20 cellular contexts compared by ENCODE assay signal in the genomic region with DNA sequence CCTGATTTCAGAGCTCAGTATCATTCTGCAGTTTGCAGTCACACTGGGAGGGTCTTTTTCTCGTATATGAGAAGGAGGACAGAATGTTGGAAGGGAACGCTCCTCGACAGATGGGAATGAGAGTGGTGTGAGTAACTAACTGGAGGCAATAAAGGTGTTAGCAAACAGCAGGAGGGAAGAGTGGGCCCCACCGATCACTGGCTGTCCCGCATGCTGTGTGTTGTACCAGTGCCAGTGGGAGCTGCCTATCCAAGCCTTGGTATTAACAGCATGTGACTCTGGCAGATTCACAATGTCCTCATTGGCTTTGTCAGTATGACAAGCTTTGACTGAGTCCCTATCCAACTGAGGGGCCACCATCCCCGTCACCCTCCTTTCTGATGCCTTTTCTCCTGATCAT.
DNase-seq lines count a peak whose midpoint lies in the region; ATAC-seq and TF ChIP-seq lines count a peak whose summit lies in the region.
"Had no signal": no experiment of that assay in that cellular context is flagged by ENCODE, and none has a peak within 500 bp of the region (broad histone marks: within the 10 kb centered on the region; RNA-seq: fewer than 3 reads in every experiment).

No MANE protein-coding gene starts in this region.

- DNase-seq in DMS 273 (lab: John Stamatoyannopoulos, UW; ENCODE audit: unreplicated experiment) (peak; percentile 77), dedifferentiated amniotic fluid mesenchymal stem cell (ENCODE audit: extremely low spot score) (peak; percentile 11), pons (ENCODE audit: low spot score) (peak; percentile 33), hepatic stellate cell (ENCODE audit: low spot score) (no peak), DMS79 (lab: John Stamatoyannopoulos, UW) (no peak), NCI-H446 (lab: John Stamatoyannopoulos, UW) (no peak)
- DNase-seq: activated CD4-positive, alpha-beta T cell treated with anti-CD3 and anti-CD28 coated beads, Interleukin-2, amount 50 U/mL, for 1 hour; CD4-positive, alpha-beta T cell; DMS53; esophagus squamous epithelium; gastrocnemius medialis; kidney; mesendoderm; natural killer cell; NCI-H1048; NCI-H187 treated with DMSO at 0.1 percent for 48 hours had no signal

- H3K27me3 ChIP-seq in OCI-LY3 (ENCODE audit: low read depth, low read length) = no peaks in the 10 kb centered on the region
- H3K27me3 ChIP-seq: esophagus squamous epithelium, gastrocnemius medialis had no signal

- H2AFZ ChIP-seq in OCI-LY3 (ENCODE audit: low read depth, low read length) = no peak overlapping the region
- H2AFZ ChIP-seq: parathyroid adenoma had no signal

- H3K79me2 ChIP-seq in OCI-LY3 (ENCODE audit: low read length) = no peaks in the 10 kb centered on the region
- H3K79me2 ChIP-seq: parathyroid adenoma had no signal

- no peak overlapping the region for H3K9ac ChIP-seq in OCI-LY3 (ENCODE audit: low read length)
- H3K9ac ChIP-seq: parathyroid adenoma had no signal

- peaks cover 68% of the 10 kb centered on the region for H3K4me1 ChIP-seq in OCI-LY3 (ENCODE audit: low read length)
- H3K4me1 ChIP-seq: parathyroid adenoma had no signal

- H3K4me3 ChIP-seq in OCI-LY3 (ENCODE audit: low read length) = no peak overlapping the region
- H3K4me3 ChIP-seq: esophagus squamous epithelium, gastrocnemius medialis had no signal

- H3K36me3 ChIP-seq in OCI-LY3 (replicated peaks; ENCODE audit: low read depth, low read length) = no peaks in the 10 kb centered on the region
- H3K36me3 ChIP-seq: esophagus squamous epithelium, gastrocnemius medialis had no signal

- H3K27ac ChIP-seq in OCI-LY3 (ENCODE audit: low read length) = no peak overlapping the region
- H3K27ac ChIP-seq: gastrocnemius medialis, parathyroid adenoma had no signal

- H3K9me3 ChIP-seq in OCI-LY3 (ENCODE audit: insufficient read depth, low read length) = 0 out of 2 replicates have a peak, but pooled peaks cover 2% of the 10 kb centered on the region
- H3K9me3 ChIP-seq: esophagus squamous epithelium, gastrocnemius medialis had no signal

- H4K20me1 ChIP-seq in OCI-LY3 (ENCODE audit: insufficient read depth, low read length) = no peaks in the 10 kb centered on the region

- peak overlapping the region; percentile 44 for H3K4me2 ChIP-seq in OCI-LY3 (ENCODE audit: low read length)

- ATAC-seq in GM18517 (IDR thresholded peaks at IDR 0.05; ENCODE audit: unreplicated experiment) = no peak
- ATAC-seq: gastrocnemius medialis, natural killer cell, SK-N-SH treated with all-trans-retinoic acid at 6 μM for 48 hours had no signal

- TF ChIP-seq CTCF in OCI-LY3 (IDR thresholded peaks at IDR 0.05; ENCODE audit: low read depth, low read length) = no peak

Comparison
In these comparisons a context has a peak if more than half of its experiments do, and no peak if none do; other contexts are left out.
1. DNase-seq: peak in DMS 273 (single experiment), dedifferentiated amniotic fluid mesenchymal stem cell (single experiment) and pons (single experiment); none in hepatic stellate cell (single experiment), DMS79 (single experiment) and NCI-H446 (0 of 2).